ENCODE assay signal across 9 cellular contexts in genomic region chr2:101736233-101736632, GRCh38. TPM values are rescaled to one million over a fixed set of nuclear protein-coding genes. Genes with fewer than 3 reads are reported as not detected.
DNase-seq lines count a peak whose midpoint lies in the region; ATAC-seq, FAIRE-seq and TF ChIP-seq lines count a peak whose summit lies in the region.
"Had no signal": no experiment of that assay in that cellular context is flagged by ENCODE, and none has a peak within 500 bp of the region (broad histone marks: within the 10 kb centered on the region; RNA-seq: fewer than 3 reads in every experiment).

No MANE protein-coding gene starts in this region.

- DNase-seq in GM23248 (peak; percentile 23), GM12878 (ENCODE audit: low read depth, low spot score) (no peak), gastrocnemius medialis (peak in 1 of 2 donors; percentile 17), GM12891 (ENCODE audit: insufficient read length, low spot score) (no peak)
- no peak for DNase-seq in activated CD4-positive, alpha-beta memory T cell treated with anti-CD3 and anti-CD28 coated beads for 36 hours
- DNase-seq: NCI-H2081 treated with DMSO at 0.1 percent for 48 hours had no signal

- H3K4me1 Mint-ChIP-seq in activated CD4-positive, alpha-beta memory T cell treated with anti-CD3 and anti-CD28 coated beads for 36 hours (ENCODE audit: low read depth): peaks cover 76% of the 10 kb centered on the region

- FAIRE-seq in GM12878 (lab: Jason Lieb, UNC) (no peak), GM12891 (lab: Jason Lieb, UNC) (no peak)

- intact Hi-C loops in GM12878 (cut with micrococcal nuclease; ENCODE audit: unreplicated experiment): no loop called here
- intact Hi-C loops in gastrocnemius medialis (cut with DNase I; ENCODE audit: low total_unique reads): no loop called here
- intact Hi-C loops in activated CD4-positive, alpha-beta memory T cell treated with anti-CD3 and anti-CD28 coated beads for 36 hours (cut with micrococcal nuclease): loop anchor here (1.0 to 2.0 kb wide), 2 partner anchors 17 to 19 kb away; no protein-coding TSS in a partner anchor

- no TSS peak for BruUV-seq in GM12878 (replicated peaks; lab: Mats Ljungman, UMichigan)

- H3K9me3 Mint-ChIP-seq in activated CD4-positive, alpha-beta memory T cell treated with anti-CD3 and anti-CD28 coated beads for 36 hours: no peaks in the 10 kb centered on the region

- peaks cover 57% of the 10 kb centered on the region for H3F3A ChIP-seq in GM23248 (ENCODE audit: insufficient read depth)

- no peaks in the 10 kb centered on the region for H3K9me3 ChIP-seq in GM23248 (ENCODE audit: low read depth)
- no peaks in the 10 kb centered on the region for H3K9me3 ChIP-seq in GM12878 (replicated peaks; ENCODE audit: control insufficient read depth, insufficient read depth, low read length)
- H3K9me3 ChIP-seq in gastrocnemius medialis: no peaks in the 10 kb centered on the region

- H3K36me3 Mint-ChIP-seq in activated CD4-positive, alpha-beta memory T cell treated with anti-CD3 and anti-CD28 coated beads for 36 hours: no peaks in the 10 kb centered on the region

- H2AFZ ChIP-seq in GM23248 (no peak overlapping the region), GM12878 (ENCODE audit: control insufficient read depth, low read depth, low read length) (no peak overlapping the region)

- H3K9me2 ChIP-seq in GM23248 (ENCODE audit: insufficient read depth): no peaks in the 10 kb centered on the region

- H3K4me2 ChIP-seq in GM23248 (ENCODE audit: unreplicated experiment) (peak overlapping the region; percentile 46), GM12878 (ENCODE audit: control insufficient read depth, insufficient read depth) (no peak overlapping the region)

- POLR2A ChIA-PET in GM12878 (lab: Charles Lee): interaction anchor here (0.7 to 1.1 kb wide), 3 partner anchors 13 to 277 kb away, joined by 3 to 4 read pairs (median 4); no protein-coding TSS in a partner anchor
- POLR2A ChIA-PET in activated CD4-positive, alpha-beta memory T cell treated with anti-CD3 and anti-CD28 coated beads for 36 hours (lab: Charles Lee): interaction anchor here (0.7 to 1.7 kb wide), 7 partner anchors 12 to 261 kb away, joined by 3 to 13 read pairs (median 5); partner anchors contain the start of gene RFX8

- H3K27me3 ChIP-seq in GM23248 (replicated peaks; ENCODE audit: insufficient read depth) (no peaks in the 10 kb centered on the region), GM12878 (replicated peaks in 1 of 2; ENCODE audit: control insufficient read depth in 2 of 2, insufficient read depth in 2 of 2, low read length in 1 of 2) (no peaks in the 10 kb centered on the region), layer of hippocampus (ENCODE audit: control insufficient read depth, insufficient read depth, low read length) (no peaks in the 10 kb centered on the region), gastrocnemius medialis (no peaks in the 10 kb centered on the region)

- CTCF ChIA-PET in GM12878 (lab: Yijun Ruan, JAX): interaction anchor here (0.7 to 1.2 kb wide), 3 partner anchors 10 to 34 kb away, joined by 3 to 6 read pairs (median 3); no protein-coding TSS in a partner anchor
- CTCF ChIA-PET in activated CD4-positive, alpha-beta memory T cell treated with anti-CD3 and anti-CD28 coated beads for 36 hours (lab: Charles Lee): interaction anchor here (0.6 to 2.2 kb wide), 9 partner anchors 10 to 464 kb away, joined by 3 to 17 read pairs (median 4); no protein-coding TSS in a partner anchor

- 63 to 65% methylated on average over 3 of the region's 3 CpGs for WGBS in GM23248 (ENCODE audit: low coverage in 1 of 2, low lambda C conversion rate in 2 of 2, missing lambda C conversion rate in 2 of 2), 2 experiments
- 3% methylated on average over 3 of the region's 3 CpGs for WGBS in GM12878 (ENCODE audit: insufficient coverage, insufficient replicate concordance, low lambda C conversion rate, missing lambda C conversion rate)

- TF ChIP-seq CTCF in GM12878 (IDR thresholded peaks at IDR 0.05 in 2 of 3, conservative IDR thresholded peaks at IDR 0.05 in 1 of 3; ENCODE audit: control insufficient read depth in 2 of 3, extremely low read depth in 1 of 3, insufficient read depth in 1 of 3, low read depth in 3 of 3, low read length in 3 of 3): no peak
- no peak for TF ChIP-seq CTCF in gastrocnemius medialis (IDR thresholded peaks at IDR 0.05 in 4 of 5, conservative IDR thresholded peaks at IDR 0.05 in 1 of 5)

- no peak overlapping the region for H3K27ac Mint-ChIP-seq in activated CD4-positive, alpha-beta memory T cell treated with anti-CD3 and anti-CD28 coated beads for 36 hours

- H3K9ac ChIP-seq in GM23248 (no peak overlapping the region), GM12878 (ENCODE audit: control insufficient read depth, insufficient read depth, low read length) (no peak overlapping the region)

- TF ChIP-seq RAD21 in GM12878 (IDR thresholded peaks at IDR 0.05; ENCODE audit: insufficient read depth, low read depth, low read length): no peak

- H3K27ac ChIP-seq in GM23248 (peak overlapping the region; percentile 46), GM12878 (ENCODE audit: control insufficient read depth, insufficient read depth) (no peak overlapping the region), layer of hippocampus (ENCODE audit: low read depth, low read length) (peak overlapping the region; percentile 90), gastrocnemius medialis (peak overlapping the region; percentile 79 to 90 (median 85))

- no peak overlapping the region for H3K4me3 Mint-ChIP-seq in activated CD4-positive, alpha-beta memory T cell treated with anti-CD3 and anti-CD28 coated beads for 36 hours

- ATAC-seq in GM12878 (0 out of 3 replicates have a peak, but pooled peaks have one; percentile 6), gastrocnemius medialis (peak; percentile 40 to 55), GM18909 (IDR thresholded peaks at IDR 0.05; ENCODE audit: poor library complexity, unreplicated experiment) (no peak), GM21423 (IDR thresholded peaks at IDR 0.05; ENCODE audit: unreplicated experiment) (no peak)

- RAD21 ChIA-PET in GM12878 (lab: Charles Lee; ENCODE audit: unreplicated experiment): interaction anchor here (0.5 to 1.1 kb wide), 3 partner anchors 19 to 681 kb away, joined by 3 read pairs; no protein-coding TSS in a partner anchor

- H3K27me3 Mint-ChIP-seq in activated CD4-positive, alpha-beta memory T cell treated with anti-CD3 and anti-CD28 coated beads for 36 hours: no peaks in the 10 kb centered on the region

- SMC1A ChIA-PET in GM12878 (lab: Charles Lee; ENCODE audit: uncharacterized antibody, unreplicated experiment): interaction anchor here (0.7 to 2.4 kb wide), 8 partner anchors 11 to 96 kb away, joined by 3 to 10 read pairs (median 4); no protein-coding TSS in a partner anchor

- H3K36me3 ChIP-seq in GM23248 (ENCODE audit: low read depth) (no peaks in the 10 kb centered on the region), GM12878 (ENCODE audit: control insufficient read depth in 2 of 2, insufficient read depth in 2 of 2, low read length in 1 of 2) (no peaks in the 10 kb centered on the region; a peak in 1 of 4 replicates), gastrocnemius medialis (no peaks in the 10 kb centered on the region)

- no peak for TF ChIP-seq POLR2A in GM12878 (IDR thresholded peaks at IDR 0.05; ENCODE audit: low read depth, low read length)
- no peak for TF ChIP-seq POLR2A in gastrocnemius medialis (IDR thresholded peaks at IDR 0.05)
- TF ChIP-seq POLR2A in GM12891 (IDR thresholded peaks at IDR 0.05; ENCODE audit: low read depth, low read length): no peak

- TF ChIP-seq EP300 in GM12878 (IDR thresholded peaks at IDR 0.05; ENCODE audit: borderline replicate concordance in 1 of 2, control insufficient read depth in 1 of 2, low read depth in 2 of 2, low read length in 2 of 2): no peak

- no peak overlapping the region for H3K4me3 ChIP-seq in GM23248
- no peak overlapping the region for H3K4me3 ChIP-seq in GM12878
- H3K4me3 ChIP-seq in gastrocnemius medialis: no peak overlapping the region

- H3K4me1 ChIP-seq in GM23248 (ENCODE audit: insufficient read depth) (peaks cover 80% of the 10 kb centered on the region), GM12878 (ENCODE audit: control insufficient read depth, insufficient read depth, low read length) (no peaks in the 10 kb centered on the region), gastrocnemius medialis (peaks cover 79 to 90% of the 10 kb centered on the region in 2 donors)

- in situ Hi-C loops in GM23248 (cut with MboI) (no loop called here), GM12878 (cut with MboI) (no loop called here), gastrocnemius medialis (cut with MboI; ENCODE audit: low sequenced_read_pairs in 4 of 4) (no loop called here)

- H3K79me2 ChIP-seq in GM23248 (ENCODE audit: insufficient read depth) (peaks cover 93% of the 10 kb centered on the region), GM12878 (ENCODE audit: control insufficient read depth, insufficient read depth, low read length) (no peaks in the 10 kb centered on the region)

- H4K20me1 ChIP-seq in GM23248 (ENCODE audit: insufficient read depth): peaks cover 20% of the 10 kb centered on the region
- no peaks in the 10 kb centered on the region for H4K20me1 ChIP-seq in GM12878 (ENCODE audit: control insufficient read depth, insufficient read depth)

TF ChIP-seq in GM12878, 131 proteins besides CTCF, POLR2A, EP300 and RAD21 (continues in another document):
- TF ChIP-seq MTA3 (IDR thresholded peaks at IDR 0.05; ENCODE audit: borderline replicate concordance, low read length): no peak

RNA-seq across cellular contexts. Expression of gene MAP4K4, which starts 38.7 kb away (rescaled TPM):
- 107 and 115 TPM in 2 replicates for total RNA-seq in GM23248 (2014; rRNA removed; shearing (Covaris generic))
- 19.9 and 20.3 TPM in 2 replicates for polyA plus RNA-seq in GM23248 (2016; fragmentation: Nextera tagmentation; extraction: Ambion mirVana)
- 37.7 and 39.0 TPM in 2 replicates for total RNA-seq in GM12878 (2013; cell fraction: nucleolus; rRNA removed)
- 9.0 and 9.2 TPM in 2 replicates for total RNA-seq in GM12878 (2014; rRNA removed)
- total RNA-seq in GM12878 (2014; rRNA removed; fragmentation: Illumina TruSeq; extraction: Trizol): 10.4 and 12.1 TPM in 2 replicates
- total RNA-seq in GM12878 (2021): 17.2 and 19.8 TPM in 2 replicates
- polyA plus RNA-seq in GM12878 (2011; ENCODE audit: low read depth): 1.1 TPM
- polyA plus RNA-seq in GM12878 (2011; rRNA removed): 45.7 and 50.4 TPM in 2 replicates
- 38.5 and 40.0 TPM in 2 replicates for polyA plus RNA-seq in GM12878 (2011; cell fraction: cytosol; rRNA removed)
- polyA plus RNA-seq in GM12878 (2011; cell fraction: nucleus; rRNA removed): 113 and 120 TPM in 2 replicates
- 1.4 and 1.6 TPM in 2 replicates for polyA plus RNA-seq in GM12878 (2012)
- 17.9 and 18.9 TPM in 2 replicates for polyA plus RNA-seq in GM12878 (2014; fragmentation: Illumina TruSeq; extraction: Trizol)
- 1 to 10 TPM; 1.9 to 2.5 TPM for polyA plus RNA-seq in GM12878 (2014; fragmentation: Nextera tagmentation; extraction: Ambion mirVana)
- polyA plus RNA-seq in GM12878 (2014; rRNA removed): 12.4 and 13.1 TPM in 2 replicates
- 1 to 10 TPM; 2.6 to 2.9 TPM for polyA plus RNA-seq in GM12878 (2016; fragmentation: Nextera tagmentation; extraction: Ambion mirVana)
- polyA minus RNA-seq in GM12878 (2011; rRNA and poly(A)+ RNA removed): 94.8 and 109 TPM in 2 replicates
- polyA minus RNA-seq in GM12878 (2011; cell fraction: cytosol; rRNA and poly(A)+ RNA removed): 26.1 and 26.6 TPM in 2 replicates
- 133 and 207 TPM in 2 replicates for polyA minus RNA-seq in GM12878 (2011; cell fraction: nucleus; rRNA and poly(A)+ RNA removed)
- total RNA-seq in gastrocnemius medialis: 10 to 100 TPM; 40.0 to 85.5 (median 59.5) TPM
- 1.3 TPM for polyA plus RNA-seq in GM12891 (2012; ENCODE audit: low read depth, missing spikeins)
- 10 to 100 TPM; 42.1 to 43.4 TPM for total RNA-seq in activated CD4-positive, alpha-beta memory T cell treated with anti-CD3 and anti-CD28 coated beads for 36 hours

Comparison
In these comparisons a context has a peak if more than half of its experiments do, and no peak if none do; other contexts are left out.
1. ATAC-seq: peak in GM12878 (single experiment) and gastrocnemius medialis (2 of 2); none in GM18909 (single experiment) and GM21423 (single experiment).